In genomic region chr20:952196-952795, GRCh38 we compare ENCODE assay signal across 1 cellular context.
TF ChIP-seq lines count a peak whose summit lies in the region.

No MANE protein-coding gene starts in this region.

TF ChIP-seq in HepG2, 621 proteins besides CTCF, POLR2A, EP300 and RAD21:
- TF ChIP-seq ZHX2 (IDR thresholded peaks at IDR 0.05; ENCODE audit: low read depth) (no peak), ZHX2 (CRISPR knock-in tag; IDR thresholded peaks at IDR 0.05; ENCODE audit: borderline replicate concordance) (no peak), EEA1 (CRISPR knock-in tag; IDR thresholded peaks at IDR 0.05; ENCODE audit: borderline replicate concordance) (0 out of 2 replicates have a peak, but pooled peaks have one; percentile 37), SMAD1 (CRISPR knock-in tag; IDR thresholded peaks at IDR 0.05; ENCODE audit: borderline replicate concordance, low read depth) (no peak)
